ENCODE assay signal across 18 cellular contexts in genomic region chr6:41408576-41408975, GRCh38.
"Had no signal": no experiment of that assay in that cellular context is flagged by ENCODE, and none has a peak within 500 bp of the region (broad histone marks: within the 10 kb centered on the region; RNA-seq: fewer than 3 reads in every experiment).

No MANE protein-coding gene starts in this region.

- H3K4me3 ChIP-seq: colonic mucosa, gastroesophageal sphincter, lung, prostate gland, stomach had no signal

- H3K27me3 ChIP-seq: colonic mucosa had no signal

- H3K36me3 ChIP-seq: brain microvascular endothelial cell, colonic mucosa, gastroesophageal sphincter, prostate gland, stomach had no signal

- ATAC-seq: activated CD8-positive, alpha-beta memory T cell treated with anti-CD3 and anti-CD28 coated beads, Interleukin-2, amount 10 ng/mL, durations not matched to agents 7 days and 5 days; esophagus mucosa; gastroesophageal sphincter; right cardiac atrium had no signal

- H3K9me3 ChIP-seq: colonic mucosa, prostate gland had no signal

- DNase-seq: activated B cell treated with CpG ODN at 0.5 μM for 24 hours; activated CD4-positive, alpha-beta memory T cell treated with anti-CD3 and anti-CD28 coated beads, Interleukin-2, amount 10 ng/mL, durations not matched to agents 7 days and 5 days; activated CD4-positive, alpha-beta T cell treated with anti-CD3 and anti-CD28 coated beads for 48 hours; activated CD8-positive, alpha-beta memory T cell treated with anti-CD3 and anti-CD28 coated beads, Interleukin-2, amount 10 ng/mL, durations not matched to agents 7 days and 5 days; activated naive CD4-positive, alpha-beta T cell treated with anti-CD3 and anti-CD28 coated beads for 36 hours; anterior cingulate cortex; brain microvascular endothelial cell; colonic mucosa; effector CD4-positive, alpha-beta T cell; midbrain; right cardiac atrium; stimulated activated CD4-positive, alpha-beta T cell treated with anti-CD3 and anti-CD28 coated beads, Interleukin-4, amount 100 ng/mL, for 1 hour; stomach; trophoblast cell had no signal

- H3K4me1 ChIP-seq: colonic mucosa, gastroesophageal sphincter, prostate gland, stomach had no signal

- H3K27ac ChIP-seq: brain microvascular endothelial cell, colonic mucosa, gastroesophageal sphincter, prostate gland, stomach had no signal
